In genomic region chr3:187368251-187368733, GRCh38 we compare ENCODE assay signal across 8 cellular contexts. TPM values are rescaled to one million over a fixed set of nuclear protein-coding genes. Genes with fewer than 3 reads are reported as not detected.
DNase-seq lines count a peak whose midpoint lies in the region; ATAC-seq and TF ChIP-seq lines count a peak whose summit lies in the region.

TSS of gene RTP4 (plus strand) at chr3:187368385. CDS start at chr3:187368442, 57 bp downstream.

- TF ChIP-seq CTCF in CD8-positive, alpha-beta T cell (IDR thresholded peaks at IDR 0.05), result no peak
- no peak for TF ChIP-seq CTCF in mesothelial cell of epicardium (IDR thresholded peaks at IDR 0.05; ENCODE audit: unreplicated experiment)

- H3K27ac ChIP-seq in CD8-positive, alpha-beta T cell (ENCODE audit: low read depth, low read length), result peak within 1 kb of the TSS; percentile 77
- peak within 1 kb of the TSS; percentile 80 for H3K27ac ChIP-seq in cingulate gyrus (ENCODE audit: low read depth, low read length)
- peak within 1 kb of the TSS; percentile 76 for H3K27ac ChIP-seq in stomach smooth muscle (ENCODE audit: low read length)

- no peaks in the 10 kb centered on the region for H3K9me3 ChIP-seq in CD8-positive, alpha-beta T cell (ENCODE audit: low read length)
- no peaks in the 10 kb centered on the region for H3K9me3 ChIP-seq in stomach smooth muscle (ENCODE audit: control insufficient read depth in 2 of 2, low read length in 2 of 2)

- H3K4me3 ChIP-seq in CD8-positive, alpha-beta T cell (ENCODE audit: low read depth, low read length), result peak within 1 kb of the TSS; percentile 64
- peak within 1 kb of the TSS; percentile 68 to 84 for H3K4me3 ChIP-seq in stomach smooth muscle (ENCODE audit: low read length in 2 of 2)

- peak in 4 of 7 experiments; percentile 20 to 65 (median 27) for DNase-seq in CD8-positive, alpha-beta T cell
- DNase-seq in mesothelial cell of epicardium (ENCODE audit: low spot score in 2 of 2, unreplicated experiment in 2 of 2) (no peak), NCI-H446 treated with DMSO at 0.1 percent for 48 hours (lab: John Stamatoyannopoulos, UW) (no peak)

- peaks cover 12% of the 10 kb centered on the region for H3K4me1 ChIP-seq in CD8-positive, alpha-beta T cell (ENCODE audit: insufficient read depth, low read length)
- H3K4me1 ChIP-seq in stomach smooth muscle (ENCODE audit: control insufficient read depth, insufficient read depth, low read length), result peaks cover 9% of the 10 kb centered on the region

- ATAC-seq in CD8-positive, alpha-beta T cell, result peak; percentile 85
- ATAC-seq in GM19372 (IDR thresholded peaks at IDR 0.05; ENCODE audit: low read depth, unreplicated experiment) (peak; percentile 92), HG03457 (IDR thresholded peaks at IDR 0.05; ENCODE audit: unreplicated experiment) (peak; percentile 85)
- ATAC-seq in activated CD4-positive, CD25-positive, alpha-beta regulatory T cell treated with anti-CD3 and anti-CD28 coated beads, Interleukin-2, amount 50 U/mL, for 24 hours, result peak; percentile 79 to 87

- no peaks in the 10 kb centered on the region for H3K27me3 Mint-ChIP-seq in CD8-positive, alpha-beta T cell (ENCODE audit: low read depth)
- peaks cover 4% of the 10 kb centered on the region for H3K27me3 Mint-ChIP-seq in mesothelial cell of epicardium (ENCODE audit: low read depth)

- CTCF ChIA-PET in CD8-positive, alpha-beta T cell (lab: Charles Lee), result interaction anchor here (0.6 kb wide), 1 partner anchor 61 kb away, joined by 3 read pairs; no protein-coding TSS in a partner anchor

- H3K36me3 ChIP-seq in CD8-positive, alpha-beta T cell (ENCODE audit: insufficient read depth, low read length), result peaks cover 22% of the 10 kb centered on the region
- peaks cover 6 to 8% of the 10 kb centered on the region in 2 donors for H3K36me3 ChIP-seq in stomach smooth muscle (ENCODE audit: control insufficient read depth in 2 of 2, insufficient read depth in 2 of 2, low read length in 2 of 2)

- H3K4me3 Mint-ChIP-seq in CD8-positive, alpha-beta T cell, result peak within 1 kb of the TSS; percentile 100
- peak within 1 kb of the TSS; percentile 27 for H3K4me3 Mint-ChIP-seq in mesothelial cell of epicardium

- POLR2A ChIA-PET in CD8-positive, alpha-beta T cell (lab: Charles Lee), result interaction anchor here (0.8 to 1.7 kb wide), 2 partner anchors 9 to 13 kb away, joined by 3 to 6 read pairs; no protein-coding TSS in a partner anchor

- intact Hi-C loops in CD8-positive, alpha-beta T cell (cut with DNase I, micrococcal nuclease), result loop anchor here in 1 of 2 experiments (5.0 kb wide), 1 partner anchor 236 kb away; no protein-coding TSS in a partner anchor

- peak within 1 kb of the TSS; percentile 31 to 93 for H3K9ac ChIP-seq in stomach smooth muscle (ENCODE audit: low read length in 2 of 2)

- H3K27ac Mint-ChIP-seq in CD8-positive, alpha-beta T cell, result peak within 1 kb of the TSS; percentile 99
- peak within 1 kb of the TSS; percentile 96 for H3K27ac Mint-ChIP-seq in mesothelial cell of epicardium

- peaks cover 4% of the 10 kb centered on the region for H3K9me3 Mint-ChIP-seq in CD8-positive, alpha-beta T cell
- no peaks in the 10 kb centered on the region for H3K9me3 Mint-ChIP-seq in mesothelial cell of epicardium

- peaks cover 21% of the 10 kb centered on the region for H3K4me1 Mint-ChIP-seq in CD8-positive, alpha-beta T cell (ENCODE audit: low read depth)
- H3K4me1 Mint-ChIP-seq in mesothelial cell of epicardium, result peaks cover 4% of the 10 kb centered on the region

- H3K36me3 Mint-ChIP-seq in CD8-positive, alpha-beta T cell, result peaks cover 48% of the 10 kb centered on the region
- H3K36me3 Mint-ChIP-seq in mesothelial cell of epicardium, result no peaks in the 10 kb centered on the region

- H3K27me3 ChIP-seq in CD8-positive, alpha-beta T cell (ENCODE audit: insufficient read depth, low read length), result no peaks in the 10 kb centered on the region
- no peaks in the 10 kb centered on the region for H3K27me3 ChIP-seq in stomach smooth muscle (ENCODE audit: control insufficient read depth in 1 of 2, insufficient read depth in 2 of 2, low read length in 2 of 2)

RNA-seq across cellular contexts. Expression of gene RTP4, which starts in this region (rescaled TPM):
- total RNA-seq in CD8-positive, alpha-beta T cell, result 1 to 10 TPM; 1.1 to 1.5 TPM
- 0.75 to 1.1 TPM (median 0.83 TPM) in 3 replicates for total RNA-seq in mesothelial cell of epicardium

Comparison
In these comparisons a context has a peak if more than half of its experiments do, and no peak if none do; other contexts are left out.
1. DNase-seq: peak in CD8-positive, alpha-beta T cell (4 of 7); none in mesothelial cell of epicardium (0 of 2) and NCI-H446 treated with DMSO at 0.1 percent for 48 hours (single experiment).
2. Peak in every context shown above with its lines, with median percentiles within 50 percentile points of each other: ATAC-seq and H3K27ac ChIP-seq.